1 cellular context compared by ENCODE assay signal in genomic region chr4:73718375-73719373, GRCh38.
TF ChIP-seq lines count a peak whose summit lies in the region.

No MANE protein-coding gene starts in this region.

TF ChIP-seq in GM23338, 12 proteins besides CTCF, POLR2A, EP300 and RAD21 (continued from another document):
- TF ChIP-seq ZNF462 (CRISPR knock-in tag; IDR thresholded peaks at IDR 0.05) (no peak), CREB1 (CRISPR knock-in tag; IDR thresholded peaks at IDR 0.05; ENCODE audit: low read depth) (no peak), EZH2phosphoT487 (IDR thresholded peaks at IDR 0.05; ENCODE audit: unreplicated experiment) (no peak)
